Comparison of ENCODE assay signal across 13 cellular contexts in the genomic region with DNA sequence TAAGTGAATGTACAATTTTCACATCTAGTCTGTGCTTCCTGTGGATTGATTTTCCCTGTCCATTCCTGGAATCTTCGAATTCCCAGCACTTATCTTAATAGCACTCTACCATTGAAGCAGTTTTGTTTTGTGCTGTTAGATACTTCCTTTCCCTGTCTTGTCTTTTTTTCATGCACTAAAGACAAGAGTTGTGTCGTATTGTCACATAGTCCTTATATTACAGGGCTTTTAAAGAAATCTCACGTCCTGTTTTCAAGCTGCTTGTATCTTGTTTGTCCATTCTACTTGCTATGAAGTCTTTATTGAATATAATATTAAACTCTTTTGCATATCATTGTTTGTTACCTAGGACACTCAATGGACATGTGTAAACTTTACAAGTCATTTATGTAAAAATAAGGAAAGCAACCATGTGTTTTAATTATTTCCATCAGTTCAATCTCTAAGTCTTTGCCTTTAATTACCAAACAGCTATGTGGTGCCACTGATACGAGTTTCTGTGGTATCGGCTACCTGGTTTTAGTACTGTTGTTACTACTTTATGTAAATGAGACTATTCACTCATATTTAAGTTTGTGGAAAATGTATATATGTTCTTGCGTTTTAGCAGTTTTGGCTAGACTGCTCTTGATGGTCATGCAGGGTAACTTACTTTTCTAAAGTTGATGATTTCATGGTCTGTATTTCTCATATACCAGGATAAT. TPM values are rescaled to one million over a fixed set of nuclear protein-coding genes. Genes with fewer than 3 reads are reported as not detected.
DNase-seq lines count a peak whose midpoint lies in the region; ATAC-seq, FAIRE-seq and TF ChIP-seq lines count a peak whose summit lies in the region.
"Had no signal": no experiment of that assay in that cellular context is flagged by ENCODE, and none has a peak within 500 bp of the region (broad histone marks: within the 10 kb centered on the region; RNA-seq: fewer than 3 reads in every experiment).

No MANE protein-coding gene starts in this region.

- TF ChIP-seq POLR2A in GM12892 (IDR thresholded peaks at IDR 0.05; ENCODE audit: low read depth, low read length) = no peak

- FAIRE-seq in GM12892 (lab: Jason Lieb, UNC) = peak; percentile 21

- ATAC-seq in GM19023 (IDR thresholded peaks at IDR 0.05; ENCODE audit: unreplicated experiment) (peak; percentile 63), HG02623 (IDR thresholded peaks at IDR 0.05; ENCODE audit: unreplicated experiment) (peak; percentile 75), HG03442 (IDR thresholded peaks at IDR 0.05; ENCODE audit: unreplicated experiment) (peak; percentile 87), HG02970 (IDR thresholded peaks at IDR 0.05; ENCODE audit: low FRiP score, unreplicated experiment) (no peak)

- no peak for DNase-seq in GM12892 (ENCODE audit: insufficient read length)
- DNase-seq in GM19240 (ENCODE audit: insufficient read length, low spot score) = no peak
- no peak for DNase-seq in activated CD4-positive, alpha-beta T cell treated with anti-CD3 and anti-CD28 coated beads for 1 hour
- DNase-seq in NCI-H748 (lab: John Stamatoyannopoulos, UW; ENCODE audit: unreplicated experiment) = no peak
- DNase-seq: activated CD4-positive, alpha-beta T cell treated with anti-CD3 and anti-CD28 coated beads, Interleukin-2, amount 50 U/mL, for 48 hours; activated naive CD4-positive, alpha-beta T cell treated with anti-CD3 and anti-CD28 coated beads, Interleukin-2, amount 10 ng/mL, durations not matched to agents 7 days and 5 days; HFFc6; IMR-90; NCI-H446 treated with DMSO at 0.1 percent for 48 hours had no signal

RNA-seq across cellular contexts. Expression of gene PIK3CA, which starts 10.3 kb away (rescaled TPM):
- 12.9 TPM for polyA plus RNA-seq in GM12892 (2012; ENCODE audit: missing spikeins)
